17 cellular contexts compared by ENCODE assay signal in genomic region chr17:956905-957304, GRCh38. TPM values are rescaled to one million over a fixed set of nuclear protein-coding genes. Genes with fewer than 3 reads are reported as not detected.
DNase-seq lines count a peak whose midpoint lies in the region; ATAC-seq, FAIRE-seq and TF ChIP-seq lines count a peak whose summit lies in the region.
"Had no signal": no experiment of that assay in that cellular context is flagged by ENCODE, and none has a peak within 500 bp of the region (broad histone marks: within the 10 kb centered on the region; RNA-seq: fewer than 3 reads in every experiment).

No MANE protein-coding gene starts in this region.

- H3K27ac ChIP-seq in keratinocyte (ENCODE audit: control insufficient read depth, insufficient read depth, low read length) (peak overlapping the region; percentile 65), ovary (no peak overlapping the region)

- H3K9me3 Mint-ChIP-seq in natural killer cell treated with Interleukin-12 subunit alpha and Interleukin-12 subunit beta and Interleukin-15 and Interleukin-18, amount 100 ng/mL, for 72 hours, result no peaks in the 10 kb centered on the region
- H3K9me3 Mint-ChIP-seq in natural killer cell, result no peaks in the 10 kb centered on the region
- H3K9me3 Mint-ChIP-seq: central memory CD8-positive, alpha-beta T cell; stimulated activated naive B cell treated with anti-CD40 and anti-IgM and Interleukin-4, amounts not matched to agents 10 μg/mL and 1 μg/mL and 100 μg/mL, for 72 hours had no signal

- intact Hi-C loops in natural killer cell (cut with micrococcal nuclease) (no loop called here), ovary (cut with DNase I) (no loop called here), lower leg skin (cut with DNase I; ENCODE audit: low total_unique reads) (no loop called here)

- H3K9me1 ChIP-seq in keratinocyte (ENCODE audit: control insufficient read depth, extremely low read depth, insufficient read depth, low read length), result peaks cover 3% of the 10 kb centered on the region

- H3K36me3 Mint-ChIP-seq in natural killer cell treated with Interleukin-12 subunit alpha and Interleukin-12 subunit beta and Interleukin-15 and Interleukin-18, amount 100 ng/mL, for 72 hours, result no peaks in the 10 kb centered on the region
- H3K36me3 Mint-ChIP-seq in natural killer cell, result no peaks in the 10 kb centered on the region
- H3K36me3 Mint-ChIP-seq: stimulated activated naive B cell treated with anti-CD40 and anti-IgM and Interleukin-4, amounts not matched to agents 10 μg/mL and 1 μg/mL and 100 μg/mL, for 72 hours had no signal

- peaks cover 85% of the 10 kb centered on the region for H3K79me2 ChIP-seq in keratinocyte (ENCODE audit: control insufficient read depth, insufficient read depth, low read length)

- H2AFZ ChIP-seq in keratinocyte (ENCODE audit: control insufficient read depth, low read length), result no peak overlapping the region

- H4K20me1 ChIP-seq in keratinocyte (ENCODE audit: control insufficient read depth, extremely low read depth, insufficient read depth, low read length), result peaks cover 27% of the 10 kb centered on the region

- H3K36me3 ChIP-seq in keratinocyte (ENCODE audit: control insufficient read depth in 2 of 2, extremely low read depth in 1 of 2, insufficient read depth in 2 of 2, low read length in 2 of 2) (peaks cover 0 to 10% of the 10 kb centered on the region in 2 experiments), ovary (no peaks in the 10 kb centered on the region)

- TF ChIP-seq CTCF in natural killer cell (IDR thresholded peaks at IDR 0.05) (no peak), keratinocyte (optimal IDR thresholded peaks at IDR 0.05 in 1 of 3, IDR thresholded peaks at IDR 0.05 in 1 of 3, conservative IDR thresholded peaks at IDR 0.05 in 1 of 3; ENCODE audit: extremely low read depth in 1 of 3, insufficient read depth in 2 of 3, low read length in 3 of 3) (peak in 1 of 3 experiments; percentile 15), ovary (IDR thresholded peaks at IDR 0.05) (no peak), lower leg skin (IDR thresholded peaks at IDR 0.05) (no peak)

- peak overlapping the region; percentile 45 for H3K9ac ChIP-seq in keratinocyte (ENCODE audit: control insufficient read depth, extremely low read depth, insufficient read depth, low read length)

- peak; percentile 90 for FAIRE-seq in keratinocyte (lab: Jason Lieb, UNC)
- no peak for FAIRE-seq in H54 (lab: Jason Lieb, UNC)

- H3K27me3 Mint-ChIP-seq in natural killer cell treated with Interleukin-12 subunit alpha and Interleukin-12 subunit beta and Interleukin-15 and Interleukin-18, amount 100 ng/mL, for 72 hours, result peaks cover 11 to 13% of the 10 kb centered on the region in 2 donors
- H3K27me3 Mint-ChIP-seq in natural killer cell (ENCODE audit: low read depth in 2 of 2), result peaks cover 8 to 13% of the 10 kb centered on the region in 2 donors

- H3K4me1 ChIP-seq in keratinocyte (ENCODE audit: control insufficient read depth, extremely low read depth, insufficient read depth, low read length), result peaks cover 12% of the 10 kb centered on the region
- peaks cover 9% of the 10 kb centered on the region for H3K4me1 ChIP-seq in ovary (ENCODE audit: insufficient read depth)

- no peak overlapping the region for H3K27ac Mint-ChIP-seq in natural killer cell treated with Interleukin-12 subunit alpha and Interleukin-12 subunit beta and Interleukin-15 and Interleukin-18, amount 100 ng/mL, for 72 hours
- no peak overlapping the region for H3K27ac Mint-ChIP-seq in natural killer cell
- H3K27ac Mint-ChIP-seq: stimulated activated naive B cell treated with anti-CD40 and anti-IgM and Interleukin-4, amounts not matched to agents 10 μg/mL and 1 μg/mL and 100 μg/mL, for 72 hours had no signal

- ATAC-seq in natural killer cell treated with Interleukin-12 subunit alpha and Interleukin-12 subunit beta and Interleukin-15 and Interleukin-18, amount 100 ng/mL, for 72 hours, result no peak
- ATAC-seq in natural killer cell, result no peak
- no peak for ATAC-seq in GM19463 (IDR thresholded peaks at IDR 0.05; ENCODE audit: unreplicated experiment)
- ATAC-seq: stimulated activated naive B cell treated with anti-CD40 and anti-IgM and Interleukin-4, amounts not matched to agents 10 μg/mL and 1 μg/mL and 100 μg/mL, for 72 hours had no signal

- no peak overlapping the region for H3K4me3 Mint-ChIP-seq in natural killer cell treated with Interleukin-12 subunit alpha and Interleukin-12 subunit beta and Interleukin-15 and Interleukin-18, amount 100 ng/mL, for 72 hours
- H3K4me3 Mint-ChIP-seq in natural killer cell, result no peak overlapping the region
- H3K4me3 Mint-ChIP-seq: central memory CD8-positive, alpha-beta T cell; stimulated activated naive B cell treated with anti-CD40 and anti-IgM and Interleukin-4, amounts not matched to agents 10 μg/mL and 1 μg/mL and 100 μg/mL, for 72 hours had no signal

- TF ChIP-seq POLR2A in ovary (IDR thresholded peaks at IDR 0.05) (no peak), lower leg skin (IDR thresholded peaks at IDR 0.05) (no peak), H54 (IDR thresholded peaks at IDR 0.05; ENCODE audit: low read depth, low read length) (no peak)

- H3K4me3 ChIP-seq in keratinocyte (ENCODE audit: control insufficient read depth in 2 of 3, extremely low read depth in 1 of 3, insufficient read depth in 2 of 3, low read depth in 1 of 3, low read length in 3 of 3) (no peak overlapping the region), ovary (no peak overlapping the region), lower leg skin (ENCODE audit: low read depth, poor library complexity, severe bottlenecking) (no peak overlapping the region)

- 75 to 76% (median 75%) methylated on average over 8 of the region's 8 CpGs for WGBS in ovary, 3 donors
- WGBS in lower leg skin, 2 donors, result 51 to 54% methylated on average over 8 of the region's 8 CpGs

- H3K4me2 ChIP-seq in keratinocyte (ENCODE audit: control insufficient read depth, extremely low read depth, insufficient read depth, low read depth, low read length), result no peak overlapping the region

- DNase-seq in natural killer cell treated with Interleukin-12 subunit alpha and Interleukin-12 subunit beta and Interleukin-15 and Interleukin-18, amount 100 ng/mL, for 72 hours (ENCODE audit: low spot score), result peak; percentile 44
- DNase-seq in natural killer cell (no peak), T1000 (lab: John Stamatoyannopoulos, UW) (peak; percentile 62), keratinocyte (ENCODE audit: low read depth, low spot score) (peak; percentile 79), ovary (no peak), lower leg skin (ENCODE audit: low spot score in 2 of 2) (no peak), H54 (ENCODE audit: insufficient read length, low spot score) (no peak)
- DNase-seq: activated CD8-positive, alpha-beta memory T cell treated with anti-CD3 and anti-CD28 coated beads for 24 hours; activated naive CD4-positive, alpha-beta T cell; DMS53; GOT3; NCI-H510A treated with DMSO at 0.1 percent for 48 hours; SHP77; stimulated activated CD4-positive, alpha-beta T cell treated with anti-CD3 and anti-CD28 coated beads, Interleukin-4, amount 100 ng/mL, for 4 hours; stimulated activated naive B cell treated with anti-CD40 and anti-IgM and Interleukin-4, amounts not matched to agents 10 μg/mL and 1 μg/mL and 100 μg/mL, for 72 hours had no signal

- no peaks in the 10 kb centered on the region for H3K9me3 ChIP-seq in keratinocyte (ENCODE audit: control insufficient read depth, low read depth, low read length)
- no peaks in the 10 kb centered on the region for H3K9me3 ChIP-seq in ovary

- no peaks in the 10 kb centered on the region for H3K27me3 ChIP-seq in keratinocyte (ENCODE audit: control insufficient read depth, extremely low read depth, insufficient read depth, low read length)
- H3K27me3 ChIP-seq in ovary, result no peaks in the 10 kb centered on the region

- no peaks in the 10 kb centered on the region for H3K4me1 Mint-ChIP-seq in natural killer cell treated with Interleukin-12 subunit alpha and Interleukin-12 subunit beta and Interleukin-15 and Interleukin-18, amount 100 ng/mL, for 72 hours (ENCODE audit: low read depth in 2 of 2)
- H3K4me1 Mint-ChIP-seq in natural killer cell, result no peaks in the 10 kb centered on the region
- H3K4me1 Mint-ChIP-seq: central memory CD8-positive, alpha-beta T cell; stimulated activated naive B cell treated with anti-CD40 and anti-IgM and Interleukin-4, amounts not matched to agents 10 μg/mL and 1 μg/mL and 100 μg/mL, for 72 hours had no signal

- dilution Hi-C loops in keratinocyte (cut with MboI; ENCODE audit: extremely low pct_ligation_motif_present, low sequenced_read_pairs), result no loop called here

- TF ChIP-seq EP300 in ovary (IDR thresholded peaks at IDR 0.05), result no peak

RNA-seq across cellular contexts. Expression of gene NXN, which starts 22.7 kb away (rescaled TPM):
- under 1 TPM; 0.61 to 0.69 TPM for total RNA-seq in natural killer cell treated with Interleukin-12 subunit alpha and Interleukin-12 subunit beta and Interleukin-15 and Interleukin-18, amount 100 ng/mL, for 72 hours
- total RNA-seq in natural killer cell (under 1 TPM in 2 of 3 donors, not detected in 1; 0.14 to 0.55 TPM), ovary (10 to 100 TPM in 6 of 7 donors, 1 to 10 TPM in 1; 5.5 to 34.8 (median 28.4) TPM), lower leg skin (10 to 100 TPM; 11.3 to 51.6 (median 31.8) TPM)
- polyA plus RNA-seq in keratinocyte (90.4 to 99.3 TPM (median 94.4 TPM) in 3 replicates), ovary (10 to 100 TPM; 24.3 to 29.9 TPM)
- polyA plus RNA-seq in keratinocyte (2011; ENCODE audit: low read depth), result 28.0 TPM
- 105 and 138 TPM in 2 replicates for polyA plus RNA-seq in keratinocyte (2011; cell fraction: cytosol; rRNA removed)
- 102 and 138 TPM in 2 replicates for polyA plus RNA-seq in keratinocyte (2011; cell fraction: nucleus; rRNA removed)
- 68.0 and 95.5 TPM in 2 replicates for polyA plus RNA-seq in keratinocyte (2012; ENCODE audit: low replicate concordance)
- 119 to 243 TPM (median 131 TPM) in 3 replicates for polyA minus RNA-seq in keratinocyte
- polyA minus RNA-seq in keratinocyte (2011; cell fraction: cytosol; rRNA and poly(A)+ RNA removed), result 140 TPM
- polyA minus RNA-seq in keratinocyte (2011; cell fraction: nucleus; rRNA and poly(A)+ RNA removed), result 67.5 and 81.9 TPM in 2 replicates

RNA-seq across cellular contexts. Expression of gene TIMM22, which starts 40.0 kb away (rescaled TPM):
- total RNA-seq in natural killer cell treated with Interleukin-12 subunit alpha and Interleukin-12 subunit beta and Interleukin-15 and Interleukin-18, amount 100 ng/mL, for 72 hours, result 10 to 100 TPM; 12.7 to 19.8 TPM
- total RNA-seq in natural killer cell (10 to 100 TPM in 1 of 3 donors, 1 to 10 TPM in 2; 7.8 to 11.3 (median 8.9) TPM), ovary (10 to 100 TPM in 6 of 7 donors, 1 to 10 TPM in 1; 7.9 to 15.1 (median 11.3) TPM), lower leg skin (10 to 100 TPM; 11.7 to 15.7 (median 13.9) TPM)
- polyA plus RNA-seq in keratinocyte (11.1 to 24.8 TPM (median 14.4 TPM) in 3 replicates), ovary (10 to 100 TPM in 1 of 2 donors, 1 to 10 TPM in 1; 8.9 to 12.6 TPM)
- polyA plus RNA-seq in keratinocyte (2011; ENCODE audit: low read depth), result 2.8 TPM
- 18.1 and 19.0 TPM in 2 replicates for polyA plus RNA-seq in keratinocyte (2011; cell fraction: cytosol; rRNA removed)
- polyA plus RNA-seq in keratinocyte (2011; cell fraction: nucleus; rRNA removed), result 12.1 and 12.4 TPM in 2 replicates
- 11.7 and 20.2 TPM in 2 replicates for polyA plus RNA-seq in keratinocyte (2012; ENCODE audit: low replicate concordance)
- 12.1 to 16.9 TPM (median 15.9 TPM) in 3 replicates for polyA minus RNA-seq in keratinocyte
- 12.3 TPM for polyA minus RNA-seq in keratinocyte (2011; cell fraction: cytosol; rRNA and poly(A)+ RNA removed)
- polyA minus RNA-seq in keratinocyte (2011; cell fraction: nucleus; rRNA and poly(A)+ RNA removed), result 5.0 and 8.1 TPM in 2 replicates

Comparison
In these comparisons a context has a peak if more than half of its experiments do, and no peak if none do; other contexts are left out.
1. DNase-seq: peak in natural killer cell treated with Interleukin-12 subunit alpha and Interleukin-12 subunit beta and Interleukin-15 and Interleukin-18, amount 100 ng/mL, for 72 hours (single experiment), T1000 (single experiment) and keratinocyte (single experiment); none in natural killer cell (single experiment), ovary (0 of 5), lower leg skin (0 of 2) and H54 (single experiment).